ENCODE assay signal across 1 cellular context in the genomic region with DNA sequence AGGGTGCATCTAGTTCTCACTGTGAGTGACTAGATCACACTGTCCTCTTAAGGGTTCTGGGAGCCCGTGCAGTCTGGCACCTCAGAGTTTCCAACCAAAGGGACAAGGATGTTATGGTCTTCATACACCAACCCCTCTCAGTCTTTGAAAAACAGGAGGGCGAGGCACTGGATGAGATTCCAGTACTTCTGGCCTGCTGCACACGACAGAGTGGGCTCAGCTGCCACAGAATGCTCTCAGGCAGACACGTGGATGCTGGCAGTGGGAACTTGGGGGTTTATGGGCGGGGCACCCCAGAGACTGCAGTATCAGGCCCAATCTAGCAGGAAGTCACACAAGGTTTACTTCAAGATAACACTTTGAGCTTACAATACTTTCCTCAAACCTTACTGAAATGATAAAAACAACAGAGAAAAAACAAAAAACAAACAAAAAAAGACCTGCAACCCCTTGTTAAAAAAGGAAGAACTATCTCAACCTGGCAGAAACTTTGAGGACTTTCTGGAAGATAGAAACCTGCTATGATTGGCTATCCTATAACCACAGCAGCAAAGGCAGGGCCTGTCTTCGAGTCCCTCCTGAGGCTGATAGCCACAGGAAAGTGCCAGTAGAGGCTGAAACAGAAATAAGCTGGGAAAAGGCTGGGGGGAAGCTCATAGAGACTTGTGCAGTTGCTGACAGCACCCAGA.
TF ChIP-seq lines count a peak whose summit lies in the region.

No MANE protein-coding gene starts in this region.

TF ChIP-seq in K562, 482 proteins besides CTCF, POLR2A, EP300 and RAD21 (continued from another document and continues in another):
- TF ChIP-seq ARID3A (IDR thresholded peaks at IDR 0.05; ENCODE audit: borderline replicate concordance, low read depth, low read length) = no peak
- no peak for TF ChIP-seq FOXK1 (CRISPR knock-in tag; IDR thresholded peaks at IDR 0.05; ENCODE audit: borderline replicate concordance)
- TF ChIP-seq PREB (CRISPR knock-in tag; IDR thresholded peaks at IDR 0.05) = no peak
- TF ChIP-seq CHD4 (IDR thresholded peaks at IDR 0.05; ENCODE audit: insufficient read depth, insufficient replicate concordance, low read depth, low read length, poor library complexity, severe bottlenecking) = no peak
- TF ChIP-seq ZNF212 (CRISPR knock-in tag; IDR thresholded peaks at IDR 0.05) = no peak
- TF ChIP-seq HDGF (IDR thresholded peaks at IDR 0.05) = peak; percentile 48; the same call in 1 of the 2 replicates
- peak; percentile 17; the same call in 1 of the 2 replicates for TF ChIP-seq ZFX (CRISPR knock-in tag; IDR thresholded peaks at IDR 0.05)
- no peak for TF ChIP-seq ELF1 (tag; IDR thresholded peaks at IDR 0.05)
- TF ChIP-seq CSDE1 (IDR thresholded peaks at IDR 0.05) = peak in 1 of 2 experiments; percentile 26; a peak in 1 of 4 replicates
- TF ChIP-seq ZBTB8A (IDR thresholded peaks at IDR 0.05; ENCODE audit: partially characterized antibody) = no peak
- no peak for TF ChIP-seq PTBP1 (IDR thresholded peaks at IDR 0.05; ENCODE audit: low read depth, low read length)
- TF ChIP-seq, protein P1, sequence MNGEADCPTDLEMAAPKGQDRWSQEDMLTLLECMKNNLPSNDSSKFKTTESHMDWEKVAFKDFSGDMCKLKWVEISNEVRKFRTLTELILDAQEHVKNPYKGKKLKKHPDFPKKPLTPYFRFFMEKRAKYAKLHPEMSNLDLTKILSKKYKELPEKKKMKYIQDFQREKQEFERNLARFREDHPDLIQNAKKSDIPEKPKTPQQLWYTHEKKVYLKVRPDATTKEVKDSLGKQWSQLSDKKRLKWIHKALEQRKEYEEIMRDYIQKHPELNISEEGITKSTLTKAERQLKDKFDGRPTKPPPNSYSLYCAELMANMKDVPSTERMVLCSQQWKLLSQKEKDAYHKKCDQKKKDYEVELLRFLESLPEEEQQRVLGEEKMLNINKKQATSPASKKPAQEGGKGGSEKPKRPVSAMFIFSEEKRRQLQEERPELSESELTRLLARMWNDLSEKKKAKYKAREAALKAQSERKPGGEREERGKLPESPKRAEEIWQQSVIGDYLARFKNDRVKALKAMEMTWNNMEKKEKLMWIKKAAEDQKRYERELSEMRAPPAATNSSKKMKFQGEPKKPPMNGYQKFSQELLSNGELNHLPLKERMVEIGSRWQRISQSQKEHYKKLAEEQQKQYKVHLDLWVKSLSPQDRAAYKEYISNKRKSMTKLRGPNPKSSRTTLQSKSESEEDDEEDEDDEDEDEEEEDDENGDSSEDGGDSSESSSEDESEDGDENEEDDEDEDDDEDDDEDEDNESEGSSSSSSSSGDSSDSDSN (IDR thresholded peaks at IDR 0.05; ENCODE audit: borderline replicate concordance in 1 of 2, low read depth in 2 of 2, low read length in 2 of 2) = no peak
- TF ChIP-seq ZNF780A (CRISPR knock-in tag; IDR thresholded peaks at IDR 0.05) = no peak
- no peak for TF ChIP-seq TARDBP (IDR thresholded peaks at IDR 0.05)
- no peak for TF ChIP-seq ZNF408 (CRISPR knock-in tag; IDR thresholded peaks at IDR 0.05; ENCODE audit: low read depth)
- no peak for TF ChIP-seq MXI1 (IDR thresholded peaks at IDR 0.05; ENCODE audit: low read depth, low read length)
- TF ChIP-seq, protein P2, sequence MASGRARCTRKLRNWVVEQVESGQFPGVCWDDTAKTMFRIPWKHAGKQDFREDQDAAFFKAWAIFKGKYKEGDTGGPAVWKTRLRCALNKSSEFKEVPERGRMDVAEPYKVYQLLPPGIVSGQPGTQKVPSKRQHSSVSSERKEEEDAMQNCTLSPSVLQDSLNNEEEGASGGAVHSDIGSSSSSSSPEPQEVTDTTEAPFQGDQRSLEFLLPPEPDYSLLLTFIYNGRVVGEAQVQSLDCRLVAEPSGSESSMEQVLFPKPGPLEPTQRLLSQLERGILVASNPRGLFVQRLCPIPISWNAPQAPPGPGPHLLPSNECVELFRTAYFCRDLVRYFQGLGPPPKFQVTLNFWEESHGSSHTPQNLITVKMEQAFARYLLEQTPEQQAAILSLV (tag; IDR thresholded peaks at IDR 0.05) = no peak
- TF ChIP-seq, protein P3, sequence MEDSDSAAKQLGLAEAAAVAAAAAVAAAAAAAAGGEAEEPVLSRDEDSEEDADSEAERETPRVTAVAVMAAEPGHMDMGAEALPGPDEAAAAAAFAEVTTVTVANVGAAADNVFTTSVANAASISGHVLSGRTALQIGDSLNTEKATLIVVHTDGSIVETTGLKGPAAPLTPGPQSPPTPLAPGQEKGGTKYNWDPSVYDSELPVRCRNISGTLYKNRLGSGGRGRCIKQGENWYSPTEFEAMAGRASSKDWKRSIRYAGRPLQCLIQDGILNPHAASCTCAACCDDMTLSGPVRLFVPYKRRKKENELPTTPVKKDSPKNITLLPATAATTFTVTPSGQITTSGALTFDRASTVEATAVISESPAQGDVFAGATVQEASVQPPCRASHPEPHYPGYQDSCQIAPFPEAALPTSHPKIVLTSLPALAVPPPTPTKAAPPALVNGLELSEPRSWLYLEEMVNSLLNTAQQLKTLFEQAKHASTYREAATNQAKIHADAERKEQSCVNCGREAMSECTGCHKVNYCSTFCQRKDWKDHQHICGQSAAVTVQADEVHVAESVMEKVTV (CRISPR knock-in tag; IDR thresholded peaks at IDR 0.05) = no peak
- TF ChIP-seq ELF4 (CRISPR knock-in tag; IDR thresholded peaks at IDR 0.05) = no peak
- TF ChIP-seq, protein P4, sequence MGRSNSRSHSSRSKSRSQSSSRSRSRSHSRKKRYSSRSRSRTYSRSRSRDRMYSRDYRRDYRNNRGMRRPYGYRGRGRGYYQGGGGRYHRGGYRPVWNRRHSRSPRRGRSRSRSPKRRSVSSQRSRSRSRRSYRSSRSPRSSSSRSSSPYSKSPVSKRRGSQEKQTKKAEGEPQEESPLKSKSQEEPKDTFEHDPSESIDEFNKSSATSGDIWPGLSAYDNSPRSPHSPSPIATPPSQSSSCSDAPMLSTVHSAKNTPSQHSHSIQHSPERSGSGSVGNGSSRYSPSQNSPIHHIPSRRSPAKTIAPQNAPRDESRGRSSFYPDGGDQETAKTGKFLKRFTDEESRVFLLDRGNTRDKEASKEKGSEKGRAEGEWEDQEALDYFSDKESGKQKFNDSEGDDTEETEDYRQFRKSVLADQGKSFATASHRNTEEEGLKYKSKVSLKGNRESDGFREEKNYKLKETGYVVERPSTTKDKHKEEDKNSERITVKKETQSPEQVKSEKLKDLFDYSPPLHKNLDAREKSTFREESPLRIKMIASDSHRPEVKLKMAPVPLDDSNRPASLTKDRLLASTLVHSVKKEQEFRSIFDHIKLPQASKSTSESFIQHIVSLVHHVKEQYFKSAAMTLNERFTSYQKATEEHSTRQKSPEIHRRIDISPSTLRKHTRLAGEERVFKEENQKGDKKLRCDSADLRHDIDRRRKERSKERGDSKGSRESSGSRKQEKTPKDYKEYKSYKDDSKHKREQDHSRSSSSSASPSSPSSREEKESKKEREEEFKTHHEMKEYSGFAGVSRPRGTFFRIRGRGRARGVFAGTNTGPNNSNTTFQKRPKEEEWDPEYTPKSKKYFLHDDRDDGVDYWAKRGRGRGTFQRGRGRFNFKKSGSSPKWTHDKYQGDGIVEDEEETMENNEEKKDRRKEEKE (IDR thresholded peaks at IDR 0.05; ENCODE audit: borderline replicate concordance in 1 of 2, control insufficient read depth in 1 of 2, low read depth in 2 of 2, low read length in 1 of 2) = no peak
- TF ChIP-seq SRSF3 (IDR thresholded peaks at IDR 0.05; ENCODE audit: insufficient read depth, low read length) = no peak
- TF ChIP-seq TGIF2 (CRISPR knock-in tag; IDR thresholded peaks at IDR 0.05) = no peak
- no peak for TF ChIP-seq ZNF23 (CRISPR knock-in tag; IDR thresholded peaks at IDR 0.05)
- no peak for TF ChIP-seq CREB5 (CRISPR knock-in tag; IDR thresholded peaks at IDR 0.05)
- TF ChIP-seq NFYB (IDR thresholded peaks at IDR 0.05; ENCODE audit: extremely low read depth, insufficient read length) = no peak
- TF ChIP-seq TAF7 (tag; IDR thresholded peaks at IDR 0.05) = no peak
- TF ChIP-seq, protein P5, sequence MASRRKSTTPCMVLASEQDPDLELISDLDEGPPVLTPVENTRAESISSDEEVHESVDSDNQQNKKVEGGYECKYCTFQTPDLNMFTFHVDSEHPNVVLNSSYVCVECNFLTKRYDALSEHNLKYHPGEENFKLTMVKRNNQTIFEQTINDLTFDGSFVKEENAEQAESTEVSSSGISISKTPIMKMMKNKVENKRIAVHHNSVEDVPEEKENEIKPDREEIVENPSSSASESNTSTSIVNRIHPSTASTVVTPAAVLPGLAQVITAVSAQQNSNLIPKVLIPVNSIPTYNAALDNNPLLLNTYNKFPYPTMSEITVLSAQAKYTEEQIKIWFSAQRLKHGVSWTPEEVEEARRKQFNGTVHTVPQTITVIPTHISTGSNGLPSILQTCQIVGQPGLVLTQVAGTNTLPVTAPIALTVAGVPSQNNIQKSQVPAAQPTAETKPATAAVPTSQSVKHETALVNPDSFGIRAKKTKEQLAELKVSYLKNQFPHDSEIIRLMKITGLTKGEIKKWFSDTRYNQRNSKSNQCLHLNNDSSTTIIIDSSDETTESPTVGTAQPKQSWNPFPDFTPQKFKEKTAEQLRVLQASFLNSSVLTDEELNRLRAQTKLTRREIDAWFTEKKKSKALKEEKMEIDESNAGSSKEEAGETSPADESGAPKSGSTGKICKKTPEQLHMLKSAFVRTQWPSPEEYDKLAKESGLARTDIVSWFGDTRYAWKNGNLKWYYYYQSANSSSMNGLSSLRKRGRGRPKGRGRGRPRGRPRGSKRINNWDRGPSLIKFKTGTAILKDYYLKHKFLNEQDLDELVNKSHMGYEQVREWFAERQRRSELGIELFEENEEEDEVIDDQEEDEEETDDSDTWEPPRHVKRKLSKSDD (conservative IDR thresholded peaks at IDR 0.05; ENCODE audit: low read length) = no peak
- TF ChIP-seq ERF (CRISPR knock-in tag; IDR thresholded peaks at IDR 0.05) = 0 out of 2 replicates have a peak, but pooled peaks have one; percentile 9
- no peak for TF ChIP-seq CBX8 (IDR thresholded peaks at IDR 0.05; ENCODE audit: borderline replicate concordance, extremely low read depth, low read depth, low read length, poor library complexity, severe bottlenecking)
- TF ChIP-seq, protein P6, sequence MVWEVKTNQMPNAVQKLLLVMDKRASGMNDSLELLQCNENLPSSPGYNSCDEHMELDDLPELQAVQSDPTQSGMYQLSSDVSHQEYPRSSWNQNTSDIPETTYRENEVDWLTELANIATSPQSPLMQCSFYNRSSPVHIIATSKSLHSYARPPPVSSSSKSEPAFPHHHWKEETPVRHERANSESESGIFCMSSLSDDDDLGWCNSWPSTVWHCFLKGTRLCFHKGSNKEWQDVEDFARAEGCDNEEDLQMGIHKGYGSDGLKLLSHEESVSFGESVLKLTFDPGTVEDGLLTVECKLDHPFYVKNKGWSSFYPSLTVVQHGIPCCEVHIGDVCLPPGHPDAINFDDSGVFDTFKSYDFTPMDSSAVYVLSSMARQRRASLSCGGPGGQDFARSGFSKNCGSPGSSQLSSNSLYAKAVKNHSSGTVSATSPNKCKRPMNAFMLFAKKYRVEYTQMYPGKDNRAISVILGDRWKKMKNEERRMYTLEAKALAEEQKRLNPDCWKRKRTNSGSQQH (CRISPR knock-in tag; IDR thresholded peaks at IDR 0.05) = no peak
- TF ChIP-seq ZEB2 (IDR thresholded peaks at IDR 0.05) = peak; percentile 36
- no peak for TF ChIP-seq GTF2A2 (tag; IDR thresholded peaks at IDR 0.05)
- peak; percentile 66; the same call in 1 of the 2 replicates for TF ChIP-seq ZBTB17 (CRISPR knock-in tag; IDR thresholded peaks at IDR 0.05)
- TF ChIP-seq ZNF197 (CRISPR knock-in tag; IDR thresholded peaks at IDR 0.05; ENCODE audit: low read depth) = no peak; the same call in none of the 2 replicates
- peak; percentile 75 for TF ChIP-seq NCOR1 (IDR thresholded peaks at IDR 0.05)
- peak; percentile 40 for TF ChIP-seq NFIC (IDR thresholded peaks at IDR 0.05)
- TF ChIP-seq, protein P7, sequence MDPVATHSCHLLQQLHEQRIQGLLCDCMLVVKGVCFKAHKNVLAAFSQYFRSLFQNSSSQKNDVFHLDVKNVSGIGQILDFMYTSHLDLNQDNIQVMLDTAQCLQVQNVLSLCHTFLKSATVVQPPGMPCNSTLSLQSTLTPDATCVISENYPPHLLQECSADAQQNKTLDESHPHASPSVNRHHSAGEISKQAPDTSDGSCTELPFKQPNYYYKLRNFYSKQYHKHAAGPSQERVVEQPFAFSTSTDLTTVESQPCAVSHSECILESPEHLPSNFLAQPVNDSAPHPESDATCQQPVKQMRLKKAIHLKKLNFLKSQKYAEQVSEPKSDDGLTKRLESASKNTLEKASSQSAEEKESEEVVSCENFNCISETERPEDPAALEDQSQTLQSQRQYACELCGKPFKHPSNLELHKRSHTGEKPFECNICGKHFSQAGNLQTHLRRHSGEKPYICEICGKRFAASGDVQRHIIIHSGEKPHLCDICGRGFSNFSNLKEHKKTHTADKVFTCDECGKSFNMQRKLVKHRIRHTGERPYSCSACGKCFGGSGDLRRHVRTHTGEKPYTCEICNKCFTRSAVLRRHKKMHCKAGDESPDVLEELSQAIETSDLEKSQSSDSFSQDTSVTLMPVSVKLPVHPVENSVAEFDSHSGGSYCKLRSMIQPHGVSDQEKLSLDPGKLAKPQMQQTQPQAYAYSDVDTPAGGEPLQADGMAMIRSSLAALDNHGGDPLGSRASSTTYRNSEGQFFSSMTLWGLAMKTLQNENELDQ (CRISPR knock-in tag; IDR thresholded peaks at IDR 0.05; ENCODE audit: borderline replicate concordance) = no peak
- TF ChIP-seq PPARD (CRISPR knock-in tag; IDR thresholded peaks at IDR 0.05) = no peak
